10 cellular contexts compared by ENCODE assay signal in the genomic region with DNA sequence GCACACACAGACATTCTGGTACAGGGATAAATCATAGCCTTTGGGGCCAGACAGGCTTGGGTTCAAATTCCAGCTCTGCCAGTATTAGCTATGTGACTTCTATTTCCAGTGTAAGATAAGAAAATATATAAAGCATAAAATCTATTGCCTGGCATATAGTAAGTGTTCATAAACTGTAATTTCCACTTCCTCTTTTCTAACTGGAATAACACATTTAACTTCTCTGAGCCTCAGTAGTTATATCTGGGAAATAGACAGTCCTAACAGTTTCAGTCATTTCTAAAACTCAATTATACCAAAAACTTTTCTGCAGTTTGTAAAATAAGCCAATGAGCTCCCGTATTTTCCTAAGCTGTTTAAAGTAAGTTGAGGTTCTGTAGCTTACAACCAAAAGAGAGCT.
"Had no signal": no experiment of that assay in that cellular context is flagged by ENCODE, and none has a peak within 500 bp of the region (broad histone marks: within the 10 kb centered on the region; RNA-seq: fewer than 3 reads in every experiment).

No MANE protein-coding gene starts in this region.

- H3K9ac ChIP-seq: GM23248, KMS-11 had no signal

- DNase-seq: GM23248, GOT3, H7, HFFc6, IMR-90, KBM-7 had no signal

- H3K4me3 ChIP-seq: GM23248, HAP-1 had no signal

- H3K9me3 ChIP-seq: HAP-1 had no signal

- H3K36me3 ChIP-seq: HAP-1 had no signal

- H3K27ac ChIP-seq: GM23248, HL-60 had no signal

- H2AFZ ChIP-seq: GM23248 had no signal

- H3K4me1 ChIP-seq: HAP-1 had no signal

- ATAC-seq: HCT116 had no signal
